ENCODE assay signal across 8 cellular contexts in the genomic region with DNA sequence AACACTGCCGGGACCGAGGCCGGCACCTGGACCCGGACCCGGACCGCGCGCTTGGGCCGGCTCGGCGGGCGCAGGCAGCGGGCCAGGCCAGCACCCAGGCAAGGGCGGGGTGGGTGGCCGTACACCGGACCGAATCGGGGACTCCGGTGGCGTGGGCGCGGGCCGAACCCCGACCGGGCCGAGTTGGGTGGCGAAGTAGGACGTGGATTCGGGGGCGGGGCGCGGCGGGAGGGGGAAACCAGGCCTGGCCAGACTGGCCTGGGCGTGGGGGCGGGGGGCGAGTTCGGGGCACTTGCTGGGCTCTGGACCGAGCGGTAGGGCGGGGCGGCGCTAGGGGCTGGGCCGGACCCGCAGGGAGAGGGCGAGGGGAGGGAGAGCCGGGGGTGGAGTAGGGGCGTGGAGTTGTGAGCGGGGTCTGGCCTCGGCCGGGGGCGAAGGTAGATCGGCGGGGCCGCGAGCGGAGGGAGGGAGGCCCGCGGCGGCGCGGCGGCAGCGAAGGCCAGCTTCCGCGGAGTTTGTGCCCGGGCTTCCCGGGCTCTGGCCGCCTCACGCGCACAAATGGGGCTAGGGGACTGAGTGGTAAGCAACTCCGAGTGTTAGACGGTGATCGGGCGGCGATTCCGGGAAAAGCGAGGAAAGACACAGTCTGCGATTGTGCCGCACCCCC. TPM values are rescaled to one million over a fixed set of nuclear protein-coding genes. Genes with fewer than 3 reads are reported as not detected.
DNase-seq lines count a peak whose midpoint lies in the region; ATAC-seq, FAIRE-seq and TF ChIP-seq lines count a peak whose summit lies in the region.

No MANE protein-coding gene starts in this region.

- H2AFZ ChIP-seq in DND-41 (ENCODE audit: low read depth, low read length): no peak overlapping the region
- no peak overlapping the region for H2AFZ ChIP-seq in HepG2 (ENCODE audit: low read length)

- H3K36me3 ChIP-seq in DND-41 (ENCODE audit: insufficient read depth, low read length): no peaks in the 10 kb centered on the region
- no peaks in the 10 kb centered on the region for H3K36me3 ChIP-seq in body of pancreas (replicated peaks in 1 of 2; ENCODE audit: insufficient read depth in 1 of 2, low read depth in 2 of 2)
- no peaks in the 10 kb centered on the region for H3K36me3 ChIP-seq in HepG2 (replicated peaks in 1 of 2; ENCODE audit: control insufficient read depth in 1 of 2, insufficient read depth in 2 of 2, low read length in 2 of 2)
- no peaks in the 10 kb centered on the region for H3K36me3 ChIP-seq in transverse colon

- H3K9ac ChIP-seq in DND-41 (ENCODE audit: low read depth, low read length) (0 out of 2 replicates have a peak overlapping the region, but pooled peaks have one; percentile 26), HepG2 (ENCODE audit: insufficient read depth, low read depth, low read length) (peak overlapping the region; percentile 46; the same call in 1 of the 2 replicates)

- POLR2A ChIA-PET in HepG2 (lab: Yijun Ruan, JAX) (interaction anchor here (0.8 kb wide), 1 partner anchor 8 kb away, joined by 3 read pairs; no protein-coding TSS in a partner anchor), HEK293T (lab: Yijun Ruan, JAX) (interaction anchor here (1.1 kb wide), 2 partner anchors 18 to 23 kb away, joined by 3 read pairs; no protein-coding TSS in a partner anchor)

- no TSS peak for BruUV-seq in HepG2 (replicated peaks; lab: Mats Ljungman, UMichigan)

- TF ChIP-seq EP300 in HepG2 (IDR thresholded peaks at IDR 0.05; ENCODE audit: low read depth in 2 of 2, low read length in 2 of 2) (no peak), HepG2 (CRISPR knock-in tag; IDR thresholded peaks at IDR 0.05; ENCODE audit: borderline replicate concordance) (no peak), transverse colon (IDR thresholded peaks at IDR 0.05; ENCODE audit: low read depth) (no peak)

- peak; percentile 4 for DNase-seq in DND-41
- peak; percentile 66 for DNase-seq in NB4 (ENCODE audit: low read depth)
- peak; percentile 54 to 73 (median 66) for DNase-seq in body of pancreas
- DNase-seq in HepG2 (ENCODE audit: low spot score): peak; percentile 25
- DNase-seq in transverse colon: peak; percentile 73
- no peak for DNase-seq in NCI-H526 treated with DMSO at 0.1 percent for 48 hours (lab: John Stamatoyannopoulos, UW)
- DNase-seq in HEK293T (ENCODE audit: extremely low spot score): no peak

- H3K27ac ChIP-seq in DND-41 (ENCODE audit: low read length): no peak overlapping the region
- H3K27ac ChIP-seq in body of pancreas: peak overlapping the region; percentile 52 to 70 (median 54)
- no peak overlapping the region for H3K27ac ChIP-seq in HepG2 (ENCODE audit: extremely low read length, insufficient read depth, low read length)
- peak overlapping the region in 3 of 4 donors; percentile 74 to 89 (median 76) for H3K27ac ChIP-seq in transverse colon

- no peak overlapping the region; the same call in 1 of the 2 replicates for H3K4me2 ChIP-seq in DND-41 (ENCODE audit: insufficient read depth, low read length)
- H3K4me2 ChIP-seq in HepG2 (ENCODE audit: low read depth, low read length): peak overlapping the region; percentile 78

- H3K9me3 ChIP-seq in DND-41 (ENCODE audit: insufficient read depth, low read length, severe bottlenecking) (no peaks in the 10 kb centered on the region), body of pancreas (no peaks in the 10 kb centered on the region), HepG2 (ENCODE audit: low read length) (no peaks in the 10 kb centered on the region), transverse colon (no peaks in the 10 kb centered on the region)

- 0 to 5% methylated on average over 8 to 48 of the region's 79 CpGs for WGBS in body of pancreas, 2 donors
- WGBS in HepG2 (ENCODE audit: low lambda C conversion rate): no CpG with 5 or more reads among the region's 79 CpGs
- WGBS in transverse colon (ENCODE audit: low coverage in 1 of 2), 2 donors: 51% methylated on average over 58 of the region's 79 CpGs; no CpG with 5 or more reads in 1 of the 2 donors

- CTCF ChIA-PET in HepG2 (lab: Yijun Ruan, JAX; ENCODE audit: low intra/inter-chr PET ratio, low total read pairs): no interaction called here
- CTCF ChIA-PET in HEK293T (lab: Yijun Ruan, JAX): interaction anchor here (0.7 kb wide), 1 partner anchor 51 kb away, joined by 3 read pairs; no protein-coding TSS in a partner anchor

- no peak for ATAC-seq in DND-41 (ENCODE audit: insufficient read depth, low read depth)
- peak; percentile 43 for ATAC-seq in body of pancreas
- peak; percentile 55 for ATAC-seq in HepG2
- no peak for ATAC-seq in HG03432 (IDR thresholded peaks at IDR 0.05; ENCODE audit: unreplicated experiment)

- H4K20me1 ChIP-seq in DND-41 (ENCODE audit: insufficient read depth, low read length): no peaks in the 10 kb centered on the region; the same call in 1 of the 2 replicates
- no peaks in the 10 kb centered on the region for H4K20me1 ChIP-seq in HepG2 (ENCODE audit: insufficient read depth, low read length)

- peaks cover 26% of the 10 kb centered on the region for H3K4me1 ChIP-seq in DND-41 (ENCODE audit: insufficient read depth, low read length)
- peaks cover 5% of the 10 kb centered on the region for H3K4me1 ChIP-seq in body of pancreas
- H3K4me1 ChIP-seq in HepG2 (ENCODE audit: insufficient read depth, low read length): peaks cover 9% of the 10 kb centered on the region
- peaks cover 0 to 6% (median 2%) of the 10 kb centered on the region in 4 donors for H3K4me1 ChIP-seq in transverse colon

- no peak for TF ChIP-seq RAD21 in HepG2 (CRISPR knock-in tag; IDR thresholded peaks at IDR 0.05)

- intact Hi-C loops in body of pancreas (cut with DNase I) (no loop called here), HepG2 (cut with micrococcal nuclease; ENCODE audit: unreplicated experiment) (loop anchor here (5.0 kb wide), 1 partner anchor 48 kb away; no protein-coding TSS in a partner anchor), transverse colon (cut with DNase I; ENCODE audit: low total_unique reads) (loop anchor here (10.0 kb wide), 1 partner anchor 46 kb away; no protein-coding TSS in a partner anchor)

- H3K4me3 ChIP-seq in DND-41 (ENCODE audit: low read depth in 1 of 2, low read length in 2 of 2) (peak overlapping the region in 1 of 2 experiments; percentile 60; a peak in 1 of 4 replicates), NB4 (ENCODE audit: low read depth, low read length) (peak overlapping the region; percentile 59), body of pancreas (peak overlapping the region; percentile 32 to 36), HepG2 (replicated peaks in 1 of 3; ENCODE audit: insufficient read depth in 1 of 3, low read depth in 2 of 3, low read length in 3 of 3) (peak overlapping the region in 2 of 3 experiments; percentile 45 to 66; a peak in 3 of 6 replicates), transverse colon (peak overlapping the region in 1 of 4 donors; percentile 46)

- TF ChIP-seq POLR2A in NB4 (IDR thresholded peaks at IDR 0.05; ENCODE audit: extremely low read depth, insufficient read length) (no peak), body of pancreas (IDR thresholded peaks at IDR 0.05) (peak; percentile 41 to 72 (median 59)), HepG2 (IDR thresholded peaks at IDR 0.05; ENCODE audit: insufficient read depth in 1 of 2, low read depth in 2 of 2, low read length in 2 of 2) (no peak), transverse colon (IDR thresholded peaks at IDR 0.05) (peak; percentile 40)

- peaks cover 10% of the 10 kb centered on the region for H3K79me2 ChIP-seq in DND-41 (ENCODE audit: insufficient read depth, low read length)
- no peaks in the 10 kb centered on the region for H3K79me2 ChIP-seq in HepG2 (ENCODE audit: insufficient read depth, low read length)

- no peak for TF ChIP-seq CTCF in DND-41 (IDR thresholded peaks at IDR 0.05; ENCODE audit: borderline replicate concordance, extremely low read depth, low read length, poor library complexity, severe bottlenecking)
- no peak for TF ChIP-seq CTCF in NB4 (IDR thresholded peaks at IDR 0.05; ENCODE audit: low read depth, low read length)
- TF ChIP-seq CTCF in body of pancreas (IDR thresholded peaks at IDR 0.05): no peak
- TF ChIP-seq CTCF in HepG2 (CRISPR knock-in tag; IDR thresholded peaks at IDR 0.05): no peak
- TF ChIP-seq CTCF in transverse colon (IDR thresholded peaks at IDR 0.05): no peak

- H3K27me3 ChIP-seq in DND-41 (ENCODE audit: insufficient read depth, low read length, poor library complexity): peaks cover 14% of the 10 kb centered on the region
- H3K27me3 ChIP-seq in body of pancreas: no peaks in the 10 kb centered on the region
- H3K27me3 ChIP-seq in HepG2 (ENCODE audit: control insufficient read depth in 1 of 2, insufficient read depth in 2 of 2, low read length in 2 of 2): no peaks in the 10 kb centered on the region
- H3K27me3 ChIP-seq in transverse colon: no peaks in the 10 kb centered on the region

- FAIRE-seq in HepG2 (lab: Jason Lieb, UNC): no peak

- in situ Hi-C loops in HepG2 (cut with HindIII; ENCODE audit: extremely low pct_ligation_motif_present, low pct_unique_long_range_greater_than_20kb): no loop called here
- in situ Hi-C loops in transverse colon (cut with MboI; ENCODE audit: low pct_ligation_motif_present in 1 of 4, low pct_unique_long_range_greater_than_20kb in 1 of 4, low sequenced_read_pairs in 3 of 4): no loop called here

RNA-seq across cellular contexts. Expression of a gene that starts 1.8 kb away (rescaled TPM):
- 1 to 10 TPM; 3.0 to 4.4 TPM for total RNA-seq in body of pancreas
- 1.4 and 4.1 TPM in 2 replicates for total RNA-seq in HepG2 (2016; rRNA removed; fragmentation: Illumina TruSeq; extraction: Trizol)
- total RNA-seq in HepG2 (2016; cell fraction: cytosol; rRNA removed; fragmentation: Illumina TruSeq; extraction: Trizol; ENCODE audit: low read depth): 1.1 and 1.2 TPM in 2 replicates
- total RNA-seq in HepG2 (2016; cell fraction: insoluble cytoplasmic fraction; rRNA removed; fragmentation: Illumina TruSeq; extraction: Trizol): 0.84 and 3.6 TPM in 2 replicates
- total RNA-seq in HepG2 (2016; cell fraction: membrane; rRNA removed; fragmentation: Illumina TruSeq; extraction: Trizol): 2.2 and 2.8 TPM in 2 replicates
- 3.0 and 4.6 TPM in 2 replicates for total RNA-seq in HepG2 (2016; cell fraction: nucleus; rRNA removed; fragmentation: Illumina TruSeq; extraction: Trizol)
- 0.67 and 0.71 TPM in 2 replicates for polyA plus RNA-seq in HepG2 (2011; rRNA removed)
- polyA plus RNA-seq in HepG2 (2011; cell fraction: cytosol; rRNA removed): 0.45 and 0.51 TPM in 2 replicates
- polyA plus RNA-seq in HepG2 (2011; cell fraction: nucleus; rRNA removed): 2.3 and 3.4 TPM in 2 replicates
- 4.1 and 4.2 TPM in 2 replicates for polyA plus RNA-seq in HepG2 (2012)
- 0.23 and 0.25 TPM in 2 replicates for polyA plus RNA-seq in HepG2 (2016; cell fraction: cytosol; fragmentation: Illumina TruSeq; extraction: Trizol; ENCODE audit: low read depth)
- 3.5 and 5.3 TPM in 2 replicates for polyA plus RNA-seq in HepG2 (2016; cell fraction: insoluble cytoplasmic fraction; fragmentation: Illumina TruSeq; extraction: Trizol; ENCODE audit: low read depth)
- 0.49 and 0.65 TPM in 2 replicates for polyA plus RNA-seq in HepG2 (2016; cell fraction: membrane; fragmentation: Illumina TruSeq; extraction: Trizol; ENCODE audit: low read depth)
- polyA plus RNA-seq in HepG2 (2016; cell fraction: nucleus; fragmentation: Illumina TruSeq; extraction: Trizol; ENCODE audit: insufficient read depth, low read depth): 5.0 and 5.4 TPM in 2 replicates
- polyA minus RNA-seq in HepG2 (2011; rRNA and poly(A)+ RNA removed; ENCODE audit: low replicate concordance): 1.6 and 3.1 TPM in 2 replicates
- polyA minus RNA-seq in HepG2 (2011; cell fraction: cytosol; rRNA and poly(A)+ RNA removed): 2.0 and 2.8 TPM in 2 replicates
- polyA minus RNA-seq in HepG2 (2011; cell fraction: nucleus; rRNA and poly(A)+ RNA removed): 2.1 and 3.0 TPM in 2 replicates
- 10 to 100 TPM in 1 of 4 donors, 1 to 10 TPM in 3; 5.6 to 11.6 (median 8.0) TPM for total RNA-seq in transverse colon

Comparison
In these comparisons a context has a peak if more than half of its experiments do, and no peak if none do; other contexts are left out.
1. ATAC-seq: peak in body of pancreas (single experiment) and HepG2 (single experiment); none in DND-41 (single experiment) and HG03432 (single experiment).
2. DNase-seq: peak in DND-41 (single experiment), NB4 (single experiment), body of pancreas (4 of 4), HepG2 (single experiment) and transverse colon (single experiment); none in NCI-H526 treated with DMSO at 0.1 percent for 48 hours (single experiment) and HEK293T (single experiment).
3. H3K27ac ChIP-seq: peak in body of pancreas (4 of 4) and transverse colon (3 of 4); none in DND-41 (single experiment) and HepG2 (single experiment).
4. POLR2A ChIP-seq: peak in body of pancreas (3 of 3) and transverse colon (single experiment); none in NB4 (single experiment) and HepG2 (0 of 2).